31 cellular contexts compared by ENCODE assay signal in genomic region chr2:162825578-162825977, GRCh38. TPM values are rescaled to one million over a fixed set of nuclear protein-coding genes. Genes with fewer than 3 reads are reported as not detected.
"Had no signal": no experiment of that assay in that cellular context is flagged by ENCODE, and none has a peak within 500 bp of the region (broad histone marks: within the 10 kb centered on the region; RNA-seq: fewer than 3 reads in every experiment).

No MANE protein-coding gene starts in this region.

- ATAC-seq: natural killer cell; psoas muscle; right cardiac atrium; sciatic nerve; stimulated activated memory B cell treated with anti-CD40 and anti-IgM and Interleukin-4, amounts not matched to agents 10 μg/mL and 1 μg/mL and 100 μg/mL, for 72 hours; stimulated activated naive CD8-positive, alpha-beta T cell treated with anti-CD3 and anti-CD28 coated beads, Interleukin-15, amount 100 ng/mL, for 72 hours; stimulated activated naive CD8-positive, alpha-beta T cell treated with anti-CD3 and anti-CD28 coated beads, Interleukin-15, Interleukin-2, amounts not matched to agents 100 U/mL and 50 U/mL, for 24 hours; upper lobe of right lung had no signal

- H3K4me3 ChIP-seq: neural progenitor cell, ovary, psoas muscle, skin epidermis, smooth muscle cell, spleen, suprapubic skin, testis, tibial artery, transverse colon, upper lobe of right lung, uterus had no signal

- DNase-seq: natural killer cell; occipital lobe; ovary; posterior cingulate gyrus; psoas muscle; right cardiac atrium; spleen; stimulated activated CD4-positive, alpha-beta T cell treated with anti-CD3 and anti-CD28 coated beads, Interleukin-12 subunit alpha, Interleukin-12 subunit beta, amount 100 ng/mL, for 4 hours; stimulated activated CD4-positive, alpha-beta T cell treated with anti-CD3 and anti-CD28 coated beads, Interleukin-1b, Interleukin-23, amount 100 ng/mL, for 48 hours; stimulated activated CD4-positive, alpha-beta T cell treated with anti-CD3 and anti-CD28 coated beads, Interleukin-4, amount 100 ng/mL, for 1 hour; stimulated activated CD4-positive, alpha-beta T cell treated with anti-CD3 and anti-CD28 coated beads, Interleukin-4, amount 100 ng/mL, for 4 hours; stimulated activated CD8-positive, alpha-beta memory T cell treated with anti-CD3 and anti-CD28 coated beads, Interleukin-4, amount 100 ng/mL, for 48 hours; stimulated activated naive CD4-positive, alpha-beta T cell; stimulated activated naive CD8-positive, alpha-beta T cell treated with anti-CD3 and anti-CD28 coated beads, Interleukin-15, amount 100 ng/mL, for 72 hours; stimulated activated naive CD8-positive, alpha-beta T cell treated with anti-CD3 and anti-CD28 coated beads, Interleukin-15, Interleukin-2, amounts not matched to agents 100 U/mL and 50 U/mL, for 24 hours; substantia nigra; testis; tibial artery; transverse colon; upper lobe of right lung; uterus had no signal

- H3K36me3 ChIP-seq: neural progenitor cell, ovary, spleen, suprapubic skin, tibial artery, transverse colon, upper lobe of right lung, uterus had no signal

- H2AFZ ChIP-seq: neural progenitor cell, parathyroid adenoma had no signal

- H3K27ac ChIP-seq: neural progenitor cell, ovary, parathyroid adenoma, psoas muscle, skin epidermis, spleen, suprapubic skin, testis, tibial artery, transverse colon, upper lobe of right lung, uterus had no signal

- H3K27me3 ChIP-seq: neural progenitor cell, ovary, spleen, suprapubic skin, testis, tibial artery, transverse colon, upper lobe of right lung, uterus had no signal

- H3K4me2 ChIP-seq: neural progenitor cell, smooth muscle cell had no signal

- H3K9ac ChIP-seq: neural progenitor cell, parathyroid adenoma had no signal

- H3K9me3 ChIP-seq: ovary, psoas muscle, spleen, suprapubic skin, testis, tibial artery, transverse colon, upper lobe of right lung, uterus had no signal

- H3K79me2 ChIP-seq: parathyroid adenoma had no signal

- H3K4me1 ChIP-seq: parathyroid adenoma, psoas muscle, spleen, suprapubic skin, testis, tibial artery, transverse colon, upper lobe of right lung, uterus had no signal

RNA-seq across cellular contexts. Expression of gene KCNH7, which starts 13.0 kb away (rescaled TPM):
- total RNA-seq: natural killer cell, osteoblast, ovary, psoas muscle, sciatic nerve, smooth muscle cell, spleen, transverse colon, upper lobe of right lung had no signal
- polyA plus RNA-seq: ovary, psoas muscle, smooth muscle cell, spleen, thymus, urinary bladder had no signal
